Comparison of ENCODE assay signal across 10 cellular contexts in genomic region chr5:35924122-35924949, GRCh38. TPM values are rescaled to one million over a fixed set of nuclear protein-coding genes. Genes with fewer than 3 reads are reported as not detected.
A peak's percentile ranks its signal among the peaks of the same experiment; 100 is the strongest.
DNase-seq lines count a peak whose midpoint lies in the region; ATAC-seq and TF ChIP-seq lines count a peak whose summit lies in the region.
"Had no signal": no experiment of that assay in that cellular context is flagged by ENCODE, and none has a peak within 500 bp of the region (broad histone marks: within the 10 kb centered on the region; RNA-seq: fewer than 3 reads in every experiment).

No MANE protein-coding gene starts in this region.

- H3K27ac Mint-ChIP-seq in T-helper 17 cell = peak overlapping the region; percentile 94
- H3K27ac Mint-ChIP-seq: nephron had no signal

- H3K4me1 Mint-ChIP-seq in T-helper 17 cell = peaks cover 26% of the 10 kb centered on the region
- H3K4me1 Mint-ChIP-seq: nephron had no signal

- H3K4me3 ChIP-seq in fibroblast of lung (replicated peaks in 1 of 4; ENCODE audit: control extremely low read depth in 1 of 4, insufficient read depth in 1 of 4, low read depth in 3 of 4, low read length in 4 of 4) = peak overlapping the region in 2 of 4 experiments; percentile 19 to 29

- H3K9me3 ChIP-seq in T-helper 17 cell (ENCODE audit: control insufficient read depth, low read length, poor library complexity, severe bottlenecking) = no peaks in the 10 kb centered on the region
- H3K9me3 ChIP-seq in fibroblast of lung (ENCODE audit: control insufficient read depth, insufficient read depth, low read depth, low read length) = no peaks in the 10 kb centered on the region

- H3K27ac ChIP-seq in fibroblast of lung (ENCODE audit: insufficient read depth, low read length) = peak overlapping the region; percentile 34

- H2AFZ ChIP-seq in fibroblast of lung (ENCODE audit: low read length) = no peak overlapping the region

- peaks cover 18% of the 10 kb centered on the region for H3K27me3 Mint-ChIP-seq in T-helper 17 cell

- peaks cover 12% of the 10 kb centered on the region for H3K4me1 ChIP-seq in fibroblast of lung (ENCODE audit: control insufficient read depth, extremely low read depth, insufficient read depth, low read length)

- H3K27me3 ChIP-seq in fibroblast of lung (ENCODE audit: control insufficient read depth, insufficient read depth, low read length) = no peaks in the 10 kb centered on the region

- ATAC-seq in T-helper 17 cell (peak; percentile 8), GM19035 (IDR thresholded peaks at IDR 0.05; ENCODE audit: unreplicated experiment) (no peak), GM21423 (IDR thresholded peaks at IDR 0.05; ENCODE audit: unreplicated experiment) (no peak), HG02973 (IDR thresholded peaks at IDR 0.05; ENCODE audit: unreplicated experiment) (no peak)

- peak overlapping the region; percentile 85 for H3K4me3 Mint-ChIP-seq in T-helper 17 cell
- H3K4me3 Mint-ChIP-seq: nephron had no signal

- H3K4me2 ChIP-seq in fibroblast of lung (ENCODE audit: extremely low read depth, insufficient read depth, low read length) = peak overlapping the region; percentile 46

- no peak for TF ChIP-seq CTCF in fibroblast of lung (conservative IDR thresholded peaks at IDR 0.05 in 1 of 2, IDR thresholded peaks at IDR 0.05 in 1 of 2; ENCODE audit: low read depth in 1 of 2, low read length in 2 of 2)

- DNase-seq in stimulated activated CD4-positive, alpha-beta T cell treated with anti-CD3 and anti-CD28 coated beads, Interleukin-15, amount 100 ng/mL, for 24 hours = peak; percentile 36
- DNase-seq in stimulated activated CD4-positive, alpha-beta T cell treated with anti-CD3 and anti-CD28 coated beads, Interleukin-1b, Interleukin-23, amount 100 ng/mL, for 48 hours = no peak
- DNase-seq in T-helper 17 cell = no peak
- DNase-seq in fibroblast of lung (ENCODE audit: low read depth in 2 of 2) = peak; percentile 47 to 90
- no peak for DNase-seq in SHP77 (lab: John Stamatoyannopoulos, UW)

- no peaks in the 10 kb centered on the region for H3K36me3 ChIP-seq in fibroblast of lung (ENCODE audit: control insufficient read depth, insufficient read depth, low read length)

- no peaks in the 10 kb centered on the region for H3K36me3 Mint-ChIP-seq in T-helper 17 cell (ENCODE audit: low read depth)

- H3K79me2 ChIP-seq in fibroblast of lung (ENCODE audit: control insufficient read depth, insufficient read depth, low read length) = no peaks in the 10 kb centered on the region

- H4K20me1 ChIP-seq in fibroblast of lung (ENCODE audit: control insufficient read depth, extremely low read depth, insufficient read depth, low read length) = no peaks in the 10 kb centered on the region

- no peak overlapping the region for H3K9ac ChIP-seq in fibroblast of lung (ENCODE audit: insufficient read depth, low read length)

RNA-seq across cellular contexts. Expression of gene CAPSL, which starts 14.1 kb away (rescaled TPM):
- total RNA-seq in T-helper 17 cell (not detected), fibroblast of lung (0.33 TPM in 1 of 2 replicates, not detected in the other)
- polyA plus RNA-seq in fibroblast of lung = 0.73 and 0.96 TPM in 2 replicates
- polyA plus RNA-seq in fibroblast of lung (2012) = 0.42 and 0.44 TPM in 2 replicates
- not detected in 2 replicates for polyA minus RNA-seq in fibroblast of lung (ENCODE audit: low replicate concordance)
- total RNA-seq: SK-MEL-5 had no signal

Comparison
In these comparisons a context has a peak if more than half of its experiments do, and no peak if none do; other contexts are left out.
1. DNase-seq: peak in stimulated activated CD4-positive, alpha-beta T cell treated with anti-CD3 and anti-CD28 coated beads, Interleukin-15, amount 100 ng/mL, for 24 hours (single experiment) and fibroblast of lung (2 of 2); none in stimulated activated CD4-positive, alpha-beta T cell treated with anti-CD3 and anti-CD28 coated beads, Interleukin-1b, Interleukin-23, amount 100 ng/mL, for 48 hours (single experiment), T-helper 17 cell (0 of 3) and SHP77 (0 of 2).